In genomic region chr5:179698935-179699639, GRCh38 we compare ENCODE assay signal across 8 cellular contexts. TPM values are rescaled to one million over a fixed set of nuclear protein-coding genes. Genes with fewer than 3 reads are reported as not detected.
DNase-seq lines count a peak whose midpoint lies in the region; ATAC-seq, FAIRE-seq and TF ChIP-seq lines count a peak whose summit lies in the region.

TSS of gene CANX (plus strand) at chr5:179698967. CDS start at chr5:179705682, 6,715 bp downstream.

- H3K9me3 ChIP-seq in BE2C (no peaks in the 10 kb centered on the region), endothelial cell of umbilical vein (replicated peaks; ENCODE audit: control insufficient read depth, insufficient read depth, low read length) (no peaks in the 10 kb centered on the region), muscle layer of duodenum (ENCODE audit: control insufficient read depth in 1 of 2, low read length in 2 of 2) (no peaks in the 10 kb centered on the region)

- no TSS peak for BruUV-seq in endothelial cell of umbilical vein (replicated peaks; lab: Mats Ljungman, UMichigan)

- peak; percentile 2 for ATAC-seq in GM21515 (IDR thresholded peaks at IDR 0.05; ENCODE audit: unreplicated experiment)

- H3K4me1 ChIP-seq in BE2C, result no peaks in the 10 kb centered on the region; the same call in 1 of the 2 replicates
- H3K4me1 ChIP-seq in endothelial cell of umbilical vein (ENCODE audit: control insufficient read depth, extremely low read depth, insufficient read depth, low read length), result peaks cover 18% of the 10 kb centered on the region
- peaks cover 0 to 32% of the 10 kb centered on the region in 2 donors for H3K4me1 ChIP-seq in muscle layer of duodenum (ENCODE audit: control insufficient read depth in 1 of 2, insufficient read depth in 2 of 2, low read length in 2 of 2)

- H3K79me2 ChIP-seq in endothelial cell of umbilical vein (ENCODE audit: control insufficient read depth, insufficient read depth, low read length), result peaks cover 52% of the 10 kb centered on the region

- dilution Hi-C loops in endothelial cell of umbilical vein (cut with MboI; ENCODE audit: extremely low pct_ligation_motif_present, low sequenced_read_pairs), result no loop called here

- H3K27me3 ChIP-seq in BE2C, result no peaks in the 10 kb centered on the region
- no peaks in the 10 kb centered on the region for H3K27me3 ChIP-seq in endothelial cell of umbilical vein (ENCODE audit: control insufficient read depth in 2 of 2, insufficient read depth in 2 of 2, low read length in 2 of 2)
- no peaks in the 10 kb centered on the region for H3K27me3 ChIP-seq in muscle layer of duodenum (ENCODE audit: low read depth, low read length)

- DNase-seq in BE2C (no peak), RPMI7951 (ENCODE audit: low read depth) (no peak), endothelial cell of umbilical vein (ENCODE audit: low read depth, low spot score) (peak; percentile 46), HuH-7 (ENCODE audit: low spot score) (no peak), GM03348 (ENCODE audit: low spot score) (no peak), SIG-M5 treated with dmso at 0.1 percent for 504 hours (lab: John Stamatoyannopoulos, UW; ENCODE audit: unreplicated experiment) (no peak)

- TF ChIP-seq CTCF in BE2C (IDR thresholded peaks at IDR 0.05; ENCODE audit: low read depth, low read length) (no peak), endothelial cell of umbilical vein (IDR thresholded peaks at IDR 0.05; ENCODE audit: extremely low read depth in 1 of 2, insufficient read depth in 1 of 2, low read depth in 1 of 2, low read length in 2 of 2) (no peak)

- CTCF ChIA-PET in endothelial cell of umbilical vein (lab: Charles Lee), result interaction anchor here (0.9 kb wide), 1 partner anchor 17 kb away, joined by 3 read pairs; no protein-coding TSS in a partner anchor

- H3K4me2 ChIP-seq in endothelial cell of umbilical vein (ENCODE audit: insufficient read depth, low read length), result peak within 1 kb of the TSS; percentile 81

- peak within 1 kb of the TSS; percentile 44 for H2AFZ ChIP-seq in endothelial cell of umbilical vein (ENCODE audit: low read depth, low read length)

- FAIRE-seq in endothelial cell of umbilical vein (lab: Jason Lieb, UNC), result no peak

- H3K9me1 ChIP-seq in endothelial cell of umbilical vein (replicated peaks; ENCODE audit: control insufficient read depth, extremely low read depth, insufficient read depth, low read length), result no peaks in the 10 kb centered on the region

- POLR2A ChIA-PET in endothelial cell of umbilical vein (lab: Charles Lee), result interaction anchor here (4.4 kb wide), 1 partner anchor 76 kb away, joined by 18 read pairs; the partner anchor contains the start of gene HNRNPH1

- TF ChIP-seq POLR2A in endothelial cell of umbilical vein (IDR thresholded peaks at IDR 0.05; ENCODE audit: low read depth, low read length), result peak; percentile 7

- no peaks in the 10 kb centered on the region for H4K20me1 ChIP-seq in endothelial cell of umbilical vein (replicated peaks; ENCODE audit: control insufficient read depth, extremely low read depth, insufficient read depth, low read length)

- peak within 1 kb of the TSS; percentile 87 for H3K4me3 ChIP-seq in BE2C (ENCODE audit: low read depth, low read length)
- peak within 1 kb of the TSS; percentile 77 to 96 (median 90) for H3K4me3 ChIP-seq in endothelial cell of umbilical vein (replicated peaks in 1 of 3; ENCODE audit: insufficient read depth in 1 of 3, low read depth in 1 of 3, low read length in 3 of 3)
- H3K4me3 ChIP-seq in muscle layer of duodenum (ENCODE audit: low read depth in 1 of 2, low read length in 2 of 2), result peak within 1 kb of the TSS; percentile 83 to 88

- H3K36me3 ChIP-seq in BE2C (peaks cover 25% of the 10 kb centered on the region), endothelial cell of umbilical vein (ENCODE audit: control insufficient read depth in 2 of 2, extremely low read depth in 1 of 2, insufficient read depth in 2 of 2, low read length in 2 of 2) (peaks cover 2 to 4% of the 10 kb centered on the region in 2 experiments), muscle layer of duodenum (ENCODE audit: control insufficient read depth in 1 of 2, insufficient read depth in 2 of 2, low read length in 2 of 2) (peaks cover 0 to 10% of the 10 kb centered on the region in 2 donors)

- H3K9ac ChIP-seq in endothelial cell of umbilical vein (replicated peaks; ENCODE audit: extremely low read depth, insufficient read depth, low read length), result peak within 1 kb of the TSS; percentile 97

- intact Hi-C loops in endothelial cell of umbilical vein (cut with micrococcal nuclease), result loop anchor here (1.0 to 5.0 kb wide), 7 partner anchors 12 to 1543 kb away; partner anchors contain the start of genes HNRNPH1, MAML1, MGAT4B and MRNIP

- H3K27ac ChIP-seq in endothelial cell of umbilical vein (ENCODE audit: insufficient read depth, low read depth, low read length) (peak within 1 kb of the TSS; percentile 94), muscle layer of duodenum (ENCODE audit: low read length) (peak within 1 kb of the TSS; percentile 96)

TF ChIP-seq in endothelial cell of umbilical vein, 7 proteins besides CTCF, POLR2A, EP300 and RAD21:
- TF ChIP-seq GATA2 (IDR thresholded peaks at IDR 0.05; ENCODE audit: insufficient read depth, insufficient read length, low read depth, low read length), result no peak
- TF ChIP-seq EZH2 (IDR thresholded peaks at IDR 0.05; ENCODE audit: borderline replicate concordance, low read depth, low read length, severe bottlenecking), result no peak
- TF ChIP-seq POLR2AphosphoS5 (IDR thresholded peaks at IDR 0.05; ENCODE audit: insufficient read depth, low read depth, low read length), result peak; percentile 56
- peak; percentile 76 for TF ChIP-seq MAX (IDR thresholded peaks at IDR 0.05; ENCODE audit: insufficient read depth, insufficient read length)

RNA-seq across cellular contexts. Expression of gene CANX, which starts in this region (rescaled TPM):
- 525 TPM for polyA plus RNA-seq in BE2C (2012; ENCODE audit: insufficient read depth, insufficient read length, low read depth)
- 383 and 428 TPM in 2 replicates for total RNA-seq in RPMI7951 (2014; rRNA removed; shearing (Covaris generic))
- total RNA-seq in endothelial cell of umbilical vein, result 854 and 986 TPM in 2 replicates
- polyA plus RNA-seq in endothelial cell of umbilical vein, result 156 and 193 TPM in 2 replicates
- polyA plus RNA-seq in endothelial cell of umbilical vein (2011; cell fraction: cytosol; rRNA removed), result 237 and 250 TPM in 2 replicates
- polyA plus RNA-seq in endothelial cell of umbilical vein (2011; cell fraction: nucleus; rRNA removed), result 155 and 227 TPM in 2 replicates
- 671 and 731 TPM in 2 replicates for polyA plus RNA-seq in endothelial cell of umbilical vein (2012)
- 3,255 and 3,394 TPM in 2 replicates for polyA minus RNA-seq in endothelial cell of umbilical vein
- 534 TPM for polyA minus RNA-seq in endothelial cell of umbilical vein (2011; cell fraction: cytosol; rRNA and poly(A)+ RNA removed)
- 400 and 464 TPM in 2 replicates for polyA minus RNA-seq in endothelial cell of umbilical vein (2011; cell fraction: nucleus; rRNA and poly(A)+ RNA removed)
